ENCODE assay signal across 11 cellular contexts in the genomic region with DNA sequence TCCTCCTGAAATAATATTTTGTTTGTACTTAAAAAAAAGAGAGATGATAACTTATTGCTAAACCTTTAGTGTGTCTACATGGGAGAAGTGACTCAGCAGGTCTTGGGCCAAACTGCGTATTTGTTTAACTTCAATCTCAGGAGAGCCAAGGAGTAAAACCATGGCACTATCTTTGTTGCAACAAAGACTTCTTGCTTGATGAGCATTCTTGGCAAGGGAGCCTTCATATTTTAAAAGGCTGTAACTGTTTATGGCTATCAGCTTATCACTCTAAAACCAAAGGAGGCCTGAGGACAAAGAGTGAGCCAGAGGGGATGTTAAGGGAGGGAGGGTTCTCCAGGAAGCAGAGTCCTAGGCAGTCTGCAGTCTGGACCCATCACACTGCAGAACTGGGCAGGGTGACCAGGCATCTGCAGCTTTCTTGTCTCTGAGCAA.
DNase-seq lines count a peak whose midpoint lies in the region; ATAC-seq and TF ChIP-seq lines count a peak whose summit lies in the region.
"Had no signal": no experiment of that assay in that cellular context is flagged by ENCODE, and none has a peak within 500 bp of the region (broad histone marks: within the 10 kb centered on the region; RNA-seq: fewer than 3 reads in every experiment).

No MANE protein-coding gene starts in this region.

- ATAC-seq in activated CD8-positive, alpha-beta T cell treated with anti-CD3 and anti-CD28 coated beads, Interleukin-2, amount 10 ng/mL, durations not matched to agents 7 days and 5 days, result no peak
- no peak for ATAC-seq in HG02588 (IDR thresholded peaks at IDR 0.05; ENCODE audit: unreplicated experiment)
- ATAC-seq: activated CD8-positive, alpha-beta memory T cell treated with anti-CD3 and anti-CD28 coated beads, Interleukin-2, amount 10 ng/mL, durations not matched to agents 7 days and 5 days had no signal

- no peak overlapping the region for H3K4me3 Mint-ChIP-seq in activated CD8-positive, alpha-beta T cell treated with anti-CD3 and anti-CD28 coated beads, Interleukin-2, amount 10 ng/mL, durations not matched to agents 7 days and 5 days
- H3K4me3 Mint-ChIP-seq: activated CD8-positive, alpha-beta memory T cell treated with anti-CD3 and anti-CD28 coated beads, Interleukin-2, amount 10 ng/mL, durations not matched to agents 7 days and 5 days; stimulated activated naive CD8-positive, alpha-beta T cell treated with anti-CD3 and anti-CD28 coated beads, Interleukin-15, Interleukin-2, amounts not matched to agents 100 ng/mL and 50 ng/mL, for 24 hours had no signal

- peaks cover 3% of the 10 kb centered on the region for H3K4me1 Mint-ChIP-seq in activated CD8-positive, alpha-beta T cell treated with anti-CD3 and anti-CD28 coated beads, Interleukin-2, amount 10 ng/mL, durations not matched to agents 7 days and 5 days (ENCODE audit: low read depth)
- H3K4me1 Mint-ChIP-seq: activated CD8-positive, alpha-beta memory T cell treated with anti-CD3 and anti-CD28 coated beads, Interleukin-2, amount 10 ng/mL, durations not matched to agents 7 days and 5 days had no signal

- WGBS in SK-N-SH (ENCODE audit: low lambda C conversion rate), result 22% methylated on average over 1 of the region's 1 CpG
- 24 to 68% methylated on average over 1 of the region's 1 CpG for WGBS in sigmoid colon, 2 donors

- H4K20me1 ChIP-seq in SK-N-SH (ENCODE audit: insufficient read depth), result no peaks in the 10 kb centered on the region

- no peaks in the 10 kb centered on the region for H3K36me3 Mint-ChIP-seq in activated CD8-positive, alpha-beta T cell treated with anti-CD3 and anti-CD28 coated beads, Interleukin-2, amount 10 ng/mL, durations not matched to agents 7 days and 5 days (ENCODE audit: low read depth)
- H3K36me3 Mint-ChIP-seq: activated CD8-positive, alpha-beta memory T cell treated with anti-CD3 and anti-CD28 coated beads, Interleukin-2, amount 10 ng/mL, durations not matched to agents 7 days and 5 days had no signal

- no peak overlapping the region for H3K4me3 ChIP-seq in SK-N-SH (ENCODE audit: low read depth in 2 of 2, low read length in 1 of 2)
- no peak overlapping the region for H3K4me3 ChIP-seq in fibroblast of the aortic adventitia (ENCODE audit: low read depth, low read length)
- no peak overlapping the region for H3K4me3 ChIP-seq in sigmoid colon

- H3K36me3 ChIP-seq in SK-N-SH (replicated peaks in 1 of 2; ENCODE audit: control insufficient read depth in 1 of 2, insufficient read depth in 2 of 2, low read length in 1 of 2) (no peaks in the 10 kb centered on the region), sigmoid colon (no peaks in the 10 kb centered on the region)

- POLR2A ChIA-PET in SK-N-SH (lab: Yijun Ruan, JAX), result no interaction called here
- POLR2A ChIA-PET in activated CD8-positive, alpha-beta T cell treated with anti-CD3 and anti-CD28 coated beads, Interleukin-2, amount 10 ng/mL, durations not matched to agents 7 days and 5 days (lab: Charles Lee), result no interaction called here

- H3K27ac ChIP-seq in SK-N-SH (ENCODE audit: low read depth in 2 of 2, low read length in 1 of 2) (peak overlapping the region; percentile 60 to 77; a peak in 3 of 4 replicates), sigmoid colon (peak overlapping the region; percentile 36 to 63 (median 50))

- H3K9ac ChIP-seq in SK-N-SH, result peak overlapping the region; percentile 19; the same call in 1 of the 2 replicates

- TF ChIP-seq EP300 in SK-N-SH (IDR thresholded peaks at IDR 0.05; ENCODE audit: borderline replicate concordance in 1 of 2, low read depth in 1 of 2, low read length in 1 of 2) (peak in 1 of 2 experiments; percentile 83; a peak in 2 of 4 replicates), sigmoid colon (IDR thresholded peaks at IDR 0.05) (no peak)

- H3K9me3 ChIP-seq in SK-N-SH (no peaks in the 10 kb centered on the region), sigmoid colon (no peaks in the 10 kb centered on the region)

- no peak overlapping the region for H3K27ac Mint-ChIP-seq in activated CD8-positive, alpha-beta T cell treated with anti-CD3 and anti-CD28 coated beads, Interleukin-2, amount 10 ng/mL, durations not matched to agents 7 days and 5 days
- H3K27ac Mint-ChIP-seq: activated CD8-positive, alpha-beta memory T cell treated with anti-CD3 and anti-CD28 coated beads, Interleukin-2, amount 10 ng/mL, durations not matched to agents 7 days and 5 days; stimulated activated naive CD8-positive, alpha-beta T cell treated with anti-CD3 and anti-CD28 coated beads, Interleukin-15, Interleukin-2, amounts not matched to agents 100 ng/mL and 50 ng/mL, for 24 hours had no signal

- H3K27me3 Mint-ChIP-seq in activated CD8-positive, alpha-beta T cell treated with anti-CD3 and anti-CD28 coated beads, Interleukin-2, amount 10 ng/mL, durations not matched to agents 7 days and 5 days (ENCODE audit: low read depth), result peaks cover 13% of the 10 kb centered on the region

- H2AFZ ChIP-seq in SK-N-SH (ENCODE audit: low read depth), result peak overlapping the region; percentile 3; the same call in 1 of the 2 replicates

- peaks cover 17% of the 10 kb centered on the region for H3F3A ChIP-seq in SK-N-SH (replicated peaks; ENCODE audit: insufficient read depth)

- H3K4me1 ChIP-seq in SK-N-SH (ENCODE audit: control insufficient read depth in 1 of 2, insufficient read depth in 2 of 2, low read depth in 1 of 2, low read length in 1 of 2) (peaks cover 13 to 55% of the 10 kb centered on the region in 2 experiments), sigmoid colon (peaks cover 0 to 36% (median 21%) of the 10 kb centered on the region in 4 donors)

- CTCF ChIA-PET in SK-N-SH (lab: Yijun Ruan, JAX), result no interaction called here
- CTCF ChIA-PET in activated CD8-positive, alpha-beta T cell treated with anti-CD3 and anti-CD28 coated beads, Interleukin-2, amount 10 ng/mL, durations not matched to agents 7 days and 5 days (lab: Charles Lee), result no interaction called here

- no peaks in the 10 kb centered on the region for H3K27me3 ChIP-seq in SK-N-SH (ENCODE audit: insufficient read depth)
- no peaks in the 10 kb centered on the region for H3K27me3 ChIP-seq in sigmoid colon

- TF ChIP-seq POLR2A in sigmoid colon (IDR thresholded peaks at IDR 0.05), result no peak

- H3K4me2 ChIP-seq in SK-N-SH, result peak overlapping the region; percentile 54

- no peaks in the 10 kb centered on the region for H3K9me2 ChIP-seq in SK-N-SH

- DNase-seq in GM04503 (ENCODE audit: low read depth) (peak; percentile 91), SK-N-SH (no peak), fibroblast of the aortic adventitia (ENCODE audit: low read depth) (peak; percentile 100), sigmoid colon (peak; percentile 85), GM13976 (ENCODE audit: low spot score) (no peak)
- DNase-seq in activated CD4-positive, alpha-beta T cell treated with anti-CD3 and anti-CD28 coated beads, Interleukin-2, amount 50 U/mL, for 4 hours, result no peak
- DNase-seq in activated CD8-positive, alpha-beta T cell treated with anti-CD3 and anti-CD28 coated beads, Interleukin-2, amount 10 ng/mL, durations not matched to agents 7 days and 5 days, result no peak
- DNase-seq: activated CD8-positive, alpha-beta memory T cell treated with anti-CD3 and anti-CD28 coated beads, Interleukin-2, amount 10 ng/mL, durations not matched to agents 7 days and 5 days; NCI-H1417 treated with DMSO at 0.1 percent for 48 hours had no signal

- no peaks in the 10 kb centered on the region for H3K79me2 ChIP-seq in SK-N-SH (ENCODE audit: insufficient read depth)

- no peak for TF ChIP-seq RAD21 in SK-N-SH (IDR thresholded peaks at IDR 0.05; ENCODE audit: low read length)

- TF ChIP-seq CTCF in SK-N-SH (IDR thresholded peaks at IDR 0.05) (no peak), fibroblast of the aortic adventitia (IDR thresholded peaks at IDR 0.05; ENCODE audit: insufficient read depth, low read length) (no peak), sigmoid colon (IDR thresholded peaks at IDR 0.05) (no peak), GM13976 (IDR thresholded peaks at IDR 0.05; ENCODE audit: borderline replicate concordance, control extremely low read depth, extremely low read depth, insufficient read depth, missing control alignments) (no peak)

- intact Hi-C loops in sigmoid colon (cut with DNase I), result no loop called here

- in situ Hi-C loops in GM13976 (cut with MboI; ENCODE audit: low sequenced_read_pairs, unreplicated experiment), result no loop called here

- no peaks in the 10 kb centered on the region for H3K9me3 Mint-ChIP-seq in activated CD8-positive, alpha-beta T cell treated with anti-CD3 and anti-CD28 coated beads, Interleukin-2, amount 10 ng/mL, durations not matched to agents 7 days and 5 days (ENCODE audit: insufficient read depth)
- H3K9me3 Mint-ChIP-seq: stimulated activated naive CD8-positive, alpha-beta T cell treated with anti-CD3 and anti-CD28 coated beads, Interleukin-15, Interleukin-2, amounts not matched to agents 100 ng/mL and 50 ng/mL, for 24 hours had no signal

TF ChIP-seq in SK-N-SH, 30 proteins besides CTCF, POLR2A, EP300 and RAD21 (continues in another document):
- TF ChIP-seq JUND (IDR thresholded peaks at IDR 0.05) (peak; percentile 55), TCF12 (IDR thresholded peaks at IDR 0.05) (peak; percentile 86), GABPA (IDR thresholded peaks at IDR 0.05; ENCODE audit: low read depth) (no peak), ZBTB33 (IDR thresholded peaks at IDR 0.05; ENCODE audit: borderline replicate concordance, low read depth) (no peak), RXRA (IDR thresholded peaks at IDR 0.05; ENCODE audit: borderline replicate concordance, low read depth) (peak; percentile 75; the same call in 1 of the 2 replicates), FOSL2 (IDR thresholded peaks at IDR 0.05; ENCODE audit: borderline replicate concordance, low read depth) (peak; percentile 59)

Comparison
In these comparisons a context has a peak if more than half of its experiments do, and no peak if none do; other contexts are left out.
1. DNase-seq: peak in GM04503 (single experiment), fibroblast of the aortic adventitia (single experiment) and sigmoid colon (single experiment); none in SK-N-SH (single experiment), GM13976 (single experiment), activated CD4-positive, alpha-beta T cell treated with anti-CD3 and anti-CD28 coated beads, Interleukin-2, amount 50 U/mL, for 4 hours (0 of 2) and activated CD8-positive, alpha-beta T cell treated with anti-CD3 and anti-CD28 coated beads, Interleukin-2, amount 10 ng/mL, durations not matched to agents 7 days and 5 days (single experiment).